ENCODE assay signal across 8 cellular contexts in the genomic region with DNA sequence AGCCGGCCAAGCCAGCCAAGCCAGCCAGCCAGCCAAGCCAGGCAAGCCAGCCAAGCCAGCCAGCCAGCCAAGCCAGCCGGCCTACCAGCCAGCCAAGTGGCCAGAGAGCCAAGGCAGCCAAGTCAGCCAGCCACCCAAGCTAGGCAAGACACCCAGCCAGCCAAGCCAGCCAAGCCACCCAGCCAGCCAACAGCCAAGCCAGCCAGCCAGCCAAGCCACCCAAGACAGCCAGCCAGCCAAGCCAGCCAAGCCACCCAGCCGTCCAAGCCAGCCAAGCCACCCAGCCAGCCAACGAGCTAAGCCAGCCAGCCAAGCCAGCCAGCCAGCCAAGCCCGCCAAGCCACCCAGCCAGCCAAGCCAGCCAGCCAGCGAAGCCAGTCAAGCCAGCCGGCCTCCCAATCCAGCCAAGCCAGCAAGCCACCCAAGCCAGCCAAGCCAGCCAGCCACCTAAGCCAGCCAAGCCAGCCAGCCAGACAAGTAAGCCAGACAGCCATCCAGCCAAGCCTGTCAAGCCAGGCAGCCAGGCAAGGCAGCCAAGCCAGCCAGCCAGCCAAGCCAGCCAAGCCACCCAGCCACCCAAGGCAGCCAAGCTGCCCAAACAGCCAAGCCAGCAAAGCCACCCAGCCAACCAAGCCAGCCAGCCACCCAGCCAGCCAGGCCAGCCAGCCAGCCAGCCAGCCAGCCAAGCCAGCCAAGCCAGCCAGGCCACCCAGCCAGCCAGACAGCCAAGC.
A peak's percentile ranks its signal among the peaks of the same experiment; 100 is the strongest.
DNase-seq lines count a peak whose midpoint lies in the region; ATAC-seq and TF ChIP-seq lines count a peak whose summit lies in the region.

No MANE protein-coding gene starts in this region.

- BruUV-seq in MCF 10A (replicated peaks; lab: Mats Ljungman, UMichigan) = no TSS peak

- DNase-seq in breast epithelium (ENCODE audit: low spot score in 2 of 2) (peak; percentile 86 to 89), MCF 10A (ENCODE audit: unreplicated experiment) (no peak), adipocyte (ENCODE audit: low read depth) (peak; percentile 16), lower lobe of right lung (peak; percentile 90), aorta (peak; percentile 88 to 95), HEK293T (ENCODE audit: extremely low spot score) (no peak), inferior parietal cortex (ENCODE audit: extremely low spot score) (no peak), NCI-H524 (lab: John Stamatoyannopoulos, UW) (no peak)

- H3K9me3 ChIP-seq in breast epithelium = peaks cover 39 to 64% of the 10 kb centered on the region in 2 donors
- H3K9me3 ChIP-seq in adipocyte (ENCODE audit: control insufficient read depth, low read length) = peaks cover 3% of the 10 kb centered on the region
- peaks cover 10% of the 10 kb centered on the region for H3K9me3 ChIP-seq in lower lobe of right lung
- H3K9me3 ChIP-seq in aorta (ENCODE audit: control insufficient read depth, low read length) = no peaks in the 10 kb centered on the region

- 72 to 73% methylated on average over 7 of the region's 7 CpGs for WGBS in aorta, 2 donors

- H3K36me3 ChIP-seq in breast epithelium (no peaks in the 10 kb centered on the region), adipocyte (ENCODE audit: control insufficient read depth, insufficient read depth, low read length, severe bottlenecking) (no peaks in the 10 kb centered on the region), lower lobe of right lung (no peaks in the 10 kb centered on the region), aorta (ENCODE audit: control insufficient read depth in 1 of 2, insufficient read depth in 2 of 2, low read length in 1 of 2) (no peaks in the 10 kb centered on the region)

- intact Hi-C loops in breast epithelium (cut with DNase I; ENCODE audit: low total_unique reads) = no loop called here
- intact Hi-C loops in MCF 10A (cut with micrococcal nuclease) = no loop called here
- intact Hi-C loops in lower lobe of right lung (cut with DNase I) = no loop called here
- intact Hi-C loops in aorta (cut with DNase I) = no loop called here

- H3K27me3 ChIP-seq in breast epithelium (peaks cover 0 to 5% of the 10 kb centered on the region in 2 donors), adipocyte (replicated peaks; ENCODE audit: control insufficient read depth, insufficient read depth, low read length) (no peaks in the 10 kb centered on the region), lower lobe of right lung (ENCODE audit: low read depth) (no peaks in the 10 kb centered on the region), aorta (ENCODE audit: control insufficient read depth in 1 of 2, insufficient read depth in 2 of 2, low read length in 1 of 2) (no peaks in the 10 kb centered on the region)

- H3K27ac Mint-ChIP-seq in MCF 10A (ENCODE audit: low read depth, unreplicated experiment) = no peak overlapping the region

- no peak overlapping the region for H3K9ac ChIP-seq in adipocyte (ENCODE audit: low read length)

- no peaks in the 10 kb centered on the region for H3K36me3 Mint-ChIP-seq in MCF 10A (ENCODE audit: insufficient read depth, unreplicated experiment)

- H3K4me1 ChIP-seq in breast epithelium (no peaks in the 10 kb centered on the region), adipocyte (ENCODE audit: control insufficient read depth, insufficient read depth, low read length) (no peaks in the 10 kb centered on the region), lower lobe of right lung (no peaks in the 10 kb centered on the region), aorta (ENCODE audit: control insufficient read depth in 1 of 2, insufficient read depth in 2 of 2, low read length in 2 of 2) (no peaks in the 10 kb centered on the region)

- no peak for TF ChIP-seq CTCF in breast epithelium (IDR thresholded peaks at IDR 0.05)
- no peak for TF ChIP-seq CTCF in MCF 10A (IDR thresholded peaks at IDR 0.05; ENCODE audit: unreplicated experiment)
- no peak for TF ChIP-seq CTCF in lower lobe of right lung (IDR thresholded peaks at IDR 0.05)

- no peak overlapping the region for H3K4me3 Mint-ChIP-seq in MCF 10A (ENCODE audit: unreplicated experiment)

- H3K4me1 Mint-ChIP-seq in MCF 10A (ENCODE audit: insufficient read depth, unreplicated experiment) = no peaks in the 10 kb centered on the region

- no peak overlapping the region for H3K4me3 ChIP-seq in breast epithelium
- no peak overlapping the region for H3K4me3 ChIP-seq in adipocyte (ENCODE audit: low read length)
- H3K4me3 ChIP-seq in lower lobe of right lung = no peak overlapping the region
- no peak overlapping the region for H3K4me3 ChIP-seq in aorta (ENCODE audit: low read length in 2 of 2)

- H3K27ac ChIP-seq in breast epithelium = no peak overlapping the region
- H3K27ac ChIP-seq in lower lobe of right lung = no peak overlapping the region
- H3K27ac ChIP-seq in aorta (ENCODE audit: low read depth in 1 of 2, low read length in 2 of 2) = no peak overlapping the region

- no peaks in the 10 kb centered on the region for H3K9me3 Mint-ChIP-seq in MCF 10A (ENCODE audit: unreplicated experiment)

- H3K27me3 Mint-ChIP-seq in MCF 10A (ENCODE audit: insufficient read depth, unreplicated experiment) = no peaks in the 10 kb centered on the region

- ATAC-seq in lower lobe of right lung (peak; percentile 64 to 66), aorta (ENCODE audit: low FRiP score) (peak; percentile 82)

- CTCF ChIA-PET in MCF 10A (lab: Yijun Ruan, JAX) = no interaction called here
- CTCF ChIA-PET in HEK293T (lab: Yijun Ruan, JAX) = interaction anchor here (0.7 kb wide), 1 partner anchor 67 kb away, joined by 5 read pairs; no protein-coding TSS in a partner anchor

- POLR2A ChIA-PET in MCF 10A (lab: Yijun Ruan, JAX) = no interaction called here
- POLR2A ChIA-PET in HEK293T (lab: Yijun Ruan, JAX) = no interaction called here

- no peak for TF ChIP-seq POLR2A in breast epithelium (IDR thresholded peaks at IDR 0.05)

TF ChIP-seq in HEK293T, 16 proteins besides CTCF, POLR2A, EP300 and RAD21:
- TF ChIP-seq TARDBP (IDR thresholded peaks at IDR 0.05) (no peak), LEF1 (IDR thresholded peaks at IDR 0.05; ENCODE audit: borderline replicate concordance) (no peak), ELF4 (IDR thresholded peaks at IDR 0.05) (no peak), L3MBTL2 (conservative IDR thresholded peaks at IDR 0.05) (no peak), NFRKB (IDR thresholded peaks at IDR 0.05) (no peak), BHLHE40 (IDR thresholded peaks at IDR 0.05; ENCODE audit: borderline replicate concordance) (no peak), PKNOX1 (IDR thresholded peaks at IDR 0.05) (no peak), SP1 (IDR thresholded peaks at IDR 0.05) (no peak)

Comparison
In these comparisons a context has a peak if more than half of its experiments do, and no peak if none do; other contexts are left out.
1. DNase-seq: peak in breast epithelium (2 of 2), adipocyte (single experiment), lower lobe of right lung (single experiment) and aorta (2 of 2); none in MCF 10A (single experiment), HEK293T (single experiment), inferior parietal cortex (single experiment) and NCI-H524 (0 of 2).